8 cellular contexts compared by ENCODE assay signal in genomic region chr3:15512173-15512572, GRCh38. TPM values are rescaled to one million over a fixed set of nuclear protein-coding genes. Genes with fewer than 3 reads are reported as not detected.
DNase-seq lines count a peak whose midpoint lies in the region; ATAC-seq and TF ChIP-seq lines count a peak whose summit lies in the region.

No MANE protein-coding gene starts in this region.

- TF ChIP-seq CTCF in heart left ventricle (IDR thresholded peaks at IDR 0.05) (no peak), tibial nerve (IDR thresholded peaks at IDR 0.05) (no peak)

- no peaks in the 10 kb centered on the region for H3K9me3 Mint-ChIP-seq in activated T-cell treated with anti-CD3 and anti-CD28 coated beads, Interleukin-2, amount 50 U/mL, for 4 hours
- H3K9me3 Mint-ChIP-seq in activated CD8-positive, alpha-beta memory T cell treated with anti-CD3 and anti-CD28 coated beads, Interleukin-2, amount 10 ng/mL, durations not matched to agents 7 days and 5 days (ENCODE audit: low read depth), result no peaks in the 10 kb centered on the region

- H3K4me1 ChIP-seq in heart left ventricle (peaks cover 0 to 37% (median 13%) of the 10 kb centered on the region in 12 donors), skeletal muscle tissue (ENCODE audit: control insufficient read depth in 3 of 3, insufficient read depth in 3 of 3, low read length in 3 of 3) (peaks cover 10 to 54% (median 39%) of the 10 kb centered on the region in 3 donors), tibial nerve (no peaks in the 10 kb centered on the region)

- CTCF ChIA-PET in activated CD8-positive, alpha-beta memory T cell treated with anti-CD3 and anti-CD28 coated beads, Interleukin-2, amount 10 ng/mL, durations not matched to agents 7 days and 5 days (lab: Charles Lee), result interaction anchor here (0.8 to 1.7 kb wide), 2 partner anchors 8 to 308 kb away, joined by 3 to 4 read pairs; partner anchors contain the start of gene COLQ

- H3K27ac ChIP-seq in heart left ventricle (peak overlapping the region in 7 of 12 donors; percentile 4 to 73 (median 55)), skeletal muscle tissue (ENCODE audit: low read depth, low read length) (peak overlapping the region; percentile 71), tibial nerve (no peak overlapping the region)

- DNase-seq in MV-4-11 (lab: John Stamatoyannopoulos, UW), result peak; percentile 14
- peak; percentile 88 for DNase-seq in NCI-H69 (lab: John Stamatoyannopoulos, UW)
- peak; percentile 69 to 89 (median 81) for DNase-seq in heart left ventricle
- DNase-seq in activated T-cell treated with anti-CD3 and anti-CD28 coated beads, Interleukin-2, amount 50 U/mL, for 4 hours, result no peak
- no peak for DNase-seq in activated CD8-positive, alpha-beta memory T cell treated with anti-CD3 and anti-CD28 coated beads, Interleukin-2, amount 10 ng/mL, durations not matched to agents 7 days and 5 days
- no peak for DNase-seq in SKM-1 treated with dmso at 0.1 percent for 144 hours (lab: John Stamatoyannopoulos, UW; ENCODE audit: unreplicated experiment)
- DNase-seq in tibial nerve (ENCODE audit: low spot score in 2 of 2), result no peak

- no peaks in the 10 kb centered on the region for H3K27me3 Mint-ChIP-seq in activated T-cell treated with anti-CD3 and anti-CD28 coated beads, Interleukin-2, amount 50 U/mL, for 4 hours (ENCODE audit: low read depth)
- H3K27me3 Mint-ChIP-seq in activated CD8-positive, alpha-beta memory T cell treated with anti-CD3 and anti-CD28 coated beads, Interleukin-2, amount 10 ng/mL, durations not matched to agents 7 days and 5 days, result no peaks in the 10 kb centered on the region

- WGBS in heart left ventricle, 4 donors, result 16 to 26% (median 23%) methylated on average over 10 of the region's 10 CpGs
- WGBS in tibial nerve, 2 donors, result 55 to 67% methylated on average over 10 of the region's 10 CpGs

- ATAC-seq in heart left ventricle, result peak; percentile 96 to 98 (median 97)
- no peak for ATAC-seq in activated T-cell treated with anti-CD3 and anti-CD28 coated beads, Interleukin-2, amount 50 U/mL, for 4 hours
- ATAC-seq in activated CD8-positive, alpha-beta memory T cell treated with anti-CD3 and anti-CD28 coated beads, Interleukin-2, amount 10 ng/mL, durations not matched to agents 7 days and 5 days, result no peak

- intact Hi-C loops in heart left ventricle (cut with DNase I), result no loop called here

- H3K27me3 ChIP-seq in heart left ventricle (no peaks in the 10 kb centered on the region), skeletal muscle tissue (ENCODE audit: control insufficient read depth in 3 of 3, insufficient read depth in 3 of 3, low read length in 3 of 3) (no peaks in the 10 kb centered on the region), tibial nerve (no peaks in the 10 kb centered on the region)

- peak overlapping the region in 1 of 3 donors; percentile 34 for H3K9ac ChIP-seq in skeletal muscle tissue (ENCODE audit: low read depth in 1 of 3, low read length in 3 of 3)

- TF ChIP-seq POLR2A in heart left ventricle (IDR thresholded peaks at IDR 0.05), result no peak
- TF ChIP-seq POLR2A in tibial nerve (IDR thresholded peaks at IDR 0.05), result no peak

- no peak overlapping the region for H3K4me3 Mint-ChIP-seq in activated T-cell treated with anti-CD3 and anti-CD28 coated beads, Interleukin-2, amount 50 U/mL, for 4 hours
- no peak overlapping the region for H3K4me3 Mint-ChIP-seq in activated CD8-positive, alpha-beta memory T cell treated with anti-CD3 and anti-CD28 coated beads, Interleukin-2, amount 10 ng/mL, durations not matched to agents 7 days and 5 days

- no peaks in the 10 kb centered on the region for H3K36me3 Mint-ChIP-seq in activated T-cell treated with anti-CD3 and anti-CD28 coated beads, Interleukin-2, amount 50 U/mL, for 4 hours (ENCODE audit: insufficient read depth)
- H3K36me3 Mint-ChIP-seq in activated CD8-positive, alpha-beta memory T cell treated with anti-CD3 and anti-CD28 coated beads, Interleukin-2, amount 10 ng/mL, durations not matched to agents 7 days and 5 days, result no peaks in the 10 kb centered on the region

- H3K9me3 ChIP-seq in heart left ventricle, result no peaks in the 10 kb centered on the region
- H3K9me3 ChIP-seq in skeletal muscle tissue (ENCODE audit: control insufficient read depth in 3 of 3, low read length in 3 of 3), result no peaks in the 10 kb centered on the region
- no peaks in the 10 kb centered on the region for H3K9me3 ChIP-seq in tibial nerve

- H3K36me3 ChIP-seq in heart left ventricle, result no peaks in the 10 kb centered on the region
- H3K36me3 ChIP-seq in skeletal muscle tissue (ENCODE audit: control insufficient read depth in 3 of 3, insufficient read depth in 3 of 3, low read length in 3 of 3), result peaks cover 0 to 2% (median 0%) of the 10 kb centered on the region in 3 donors
- no peaks in the 10 kb centered on the region for H3K36me3 ChIP-seq in tibial nerve

- peaks cover 10% of the 10 kb centered on the region for H3K4me1 Mint-ChIP-seq in activated T-cell treated with anti-CD3 and anti-CD28 coated beads, Interleukin-2, amount 50 U/mL, for 4 hours (ENCODE audit: low read depth)
- no peaks in the 10 kb centered on the region for H3K4me1 Mint-ChIP-seq in activated CD8-positive, alpha-beta memory T cell treated with anti-CD3 and anti-CD28 coated beads, Interleukin-2, amount 10 ng/mL, durations not matched to agents 7 days and 5 days

- H3K27ac Mint-ChIP-seq in activated CD8-positive, alpha-beta memory T cell treated with anti-CD3 and anti-CD28 coated beads, Interleukin-2, amount 10 ng/mL, durations not matched to agents 7 days and 5 days, result no peak overlapping the region

- no peak for TF ChIP-seq EP300 in tibial nerve (IDR thresholded peaks at IDR 0.05)

- H3K4me3 ChIP-seq in heart left ventricle (no peak overlapping the region), skeletal muscle tissue (ENCODE audit: low read length in 3 of 3) (peak overlapping the region in 1 of 3 donors; percentile 9), tibial nerve (no peak overlapping the region)

RNA-seq across cellular contexts. Expression of gene COLQ, which starts 9.3 kb away (rescaled TPM):
- total RNA-seq in heart left ventricle, result 10 to 100 TPM in 6 of 9 donors, 1 to 10 TPM in 3; 3.4 to 33.0 (median 11.0) TPM
- polyA plus RNA-seq in heart left ventricle, result 1 to 10 TPM; 2.1 to 7.4 TPM
- total RNA-seq in skeletal muscle tissue, result 14.1 TPM
- 1 to 10 TPM in 2 of 3 donors, under 1 TPM in 1; 0.71 to 1.3 (median 1.2) TPM for total RNA-seq in activated T-cell treated with anti-CD3 and anti-CD28 coated beads, Interleukin-2, amount 50 U/mL, for 4 hours
- 1 to 10 TPM; 2.3 to 4.7 TPM for total RNA-seq in activated CD8-positive, alpha-beta memory T cell treated with anti-CD3 and anti-CD28 coated beads, Interleukin-2, amount 10 ng/mL, durations not matched to agents 7 days and 5 days
- 10 to 100 TPM in 1 of 4 donors, 1 to 10 TPM in 3; 1.9 to 10.2 (median 3.6) TPM for total RNA-seq in tibial nerve

Comparison
In these comparisons a context has a peak if more than half of its experiments do, and no peak if none do; other contexts are left out.
1. DNase-seq: peak in MV-4-11 (single experiment), NCI-H69 (single experiment) and heart left ventricle (5 of 5); none in activated T-cell treated with anti-CD3 and anti-CD28 coated beads, Interleukin-2, amount 50 U/mL, for 4 hours (single experiment), activated CD8-positive, alpha-beta memory T cell treated with anti-CD3 and anti-CD28 coated beads, Interleukin-2, amount 10 ng/mL, durations not matched to agents 7 days and 5 days (single experiment), SKM-1 treated with dmso at 0.1 percent for 144 hours (single experiment) and tibial nerve (0 of 2).
2. ATAC-seq: peak in heart left ventricle (4 of 4); none in activated T-cell treated with anti-CD3 and anti-CD28 coated beads, Interleukin-2, amount 50 U/mL, for 4 hours (0 of 2) and activated CD8-positive, alpha-beta memory T cell treated with anti-CD3 and anti-CD28 coated beads, Interleukin-2, amount 10 ng/mL, durations not matched to agents 7 days and 5 days (single experiment).
3. H3K27ac ChIP-seq: peak in heart left ventricle (7 of 12) and skeletal muscle tissue (single experiment); none in tibial nerve (0 of 4).